ENCODE assay signal across 30 cellular contexts in genomic region chr9:88691096-88691495, GRCh38.
"Had no signal": no experiment of that assay in that cellular context is flagged by ENCODE, and none has a peak within 500 bp of the region (broad histone marks: within the 10 kb centered on the region; RNA-seq: fewer than 3 reads in every experiment).

No MANE protein-coding gene starts in this region.

- DNase-seq: activated B cell treated with CpG ODN at 0.5 μM for 24 hours; activated CD4-positive, alpha-beta memory T cell treated with anti-CD3 and anti-CD28 coated beads for 36 hours; activated CD4-positive, alpha-beta T cell treated with anti-CD3 and anti-CD28 coated beads for 4 hours; activated CD4-positive, alpha-beta T cell treated with anti-CD3 and anti-CD28 coated beads, Interleukin-2, amount 10 ng/mL, durations not matched to agents 24 days and 14 days; activated CD4-positive, alpha-beta T cell treated with anti-CD3 and anti-CD28 coated beads, Interleukin-2, amount 50 U/mL, for 1 hour; activated CD4-positive, alpha-beta T cell treated with anti-CD3 and anti-CD28 coated beads, Interleukin-2, amount 50 U/mL, for 4 hours; activated CD4-positive, CD25-positive, alpha-beta regulatory T cell treated with anti-CD3 and anti-CD28 coated beads, Interleukin-2, amount 50 U/mL, for 72 hours; activated CD8-positive, alpha-beta memory T cell treated with anti-CD3 and anti-CD28 coated beads, Interleukin-2, amount 50 U/mL, for 4 hours; activated CD8-positive, alpha-beta T cell treated with anti-CD3 and anti-CD28 coated beads for 36 hours; activated effector memory CD4-positive, alpha-beta T cell treated with anti-CD3 and anti-CD28 coated beads, Interleukin-2, amount 50 U/mL, for 16 hours; activated gamma-delta T cell treated with Interleukin-2 at 50 U/mL for 16 hours; activated naive CD4-positive, alpha-beta T cell; activated naive CD4-positive, alpha-beta T cell treated with anti-CD3 and anti-CD28 coated beads for 36 hours; activated naive CD4-positive, alpha-beta T cell treated with anti-CD3 and anti-CD28 coated beads, Interleukin-2, amount 50 U/mL, for 16 hours; activated naive CD8-positive, alpha-beta T cell treated with anti-CD3 and anti-CD28 coated beads for 36 hours; activated T-cell treated with anti-CD3 and anti-CD28 coated beads for 4 hours; activated T-cell treated with anti-CD3 and anti-CD28 coated beads, Interleukin-2, amount 50 U/mL, for 1 hour; activated T-cell treated with anti-CD3 and anti-CD28 coated beads, Interleukin-2, amount 50 U/mL, for 4 hours; activated T-cell treated with anti-CD3 and anti-CD28 coated beads, Interleukin-2, amount 50 U/mL, for 72 hours; amygdala; anterior cingulate cortex; central memory CD4-positive, alpha-beta T cell; T-helper 1 cell; T-helper 2 cell; T-helper 9 cell had no signal

- H3K36me3 ChIP-seq: ascending aorta, cardiac muscle cell had no signal

- H3K4me1 ChIP-seq: ascending aorta had no signal

- ATAC-seq: activated CD8-positive, alpha-beta T cell treated with anti-CD3 and anti-CD28 coated beads for 36 hours; activated naive CD4-positive, alpha-beta T cell treated with anti-CD3 and anti-CD28 coated beads, Interleukin-2, amount 50 U/mL, for 72 hours; activated T-cell treated with anti-CD3 and anti-CD28 coated beads, Interleukin-2, amount 50 U/mL, for 4 hours; activated T-cell treated with anti-CD3 and anti-CD28 coated beads, Interleukin-2, amount 50 U/mL, for 72 hours; activated T-helper 17 cell treated with anti-CD3 and anti-CD28 coated beads, Interleukin-2, amount 50 U/mL, for 72 hours had no signal

- H3K27me3 ChIP-seq: ascending aorta, cardiac muscle cell had no signal

- H3K4me3 ChIP-seq: ascending aorta, cardiac muscle cell had no signal

- H3K27ac ChIP-seq: ascending aorta, cardiac muscle cell, VCaP had no signal
